Comparison of ENCODE assay signal across 26 cellular contexts in genomic region chr6:100685747-100686146, GRCh38.
"Had no signal": no experiment of that assay in that cellular context is flagged by ENCODE, and none has a peak within 500 bp of the region (broad histone marks: within the 10 kb centered on the region; RNA-seq: fewer than 3 reads in every experiment).

No MANE protein-coding gene starts in this region.

- H3K79me2 ChIP-seq: hepatocyte had no signal

- H3K27ac ChIP-seq: breast epithelium, foreskin keratinocyte, hepatocyte, neutrophil, pancreas, psoas muscle, skin epidermis, tibial nerve had no signal

- ATAC-seq: activated CD4-positive, alpha-beta T cell treated with anti-CD3 and anti-CD28 coated beads for 36 hours; activated T-cell treated with anti-CD3 and anti-CD28 coated beads, Interleukin-2, amount 50 U/mL, for 4 hours; foreskin keratinocyte; pancreas; stimulated activated effector memory CD8-positive, alpha-beta T cell treated with anti-CD3 and anti-CD28 coated beads, Interleukin-12 subunit alpha, Interleukin-12 subunit beta, amount 100 ng/mL, for 72 hours; stimulated activated naive CD8-positive, alpha-beta T cell treated with anti-CD3 and anti-CD28 coated beads, Interleukin-15, amount 100 ng/mL, for 72 hours had no signal

- H3K36me3 ChIP-seq: breast epithelium, neutrophil, pancreas had no signal

- H3K4me3 ChIP-seq: breast epithelium, hepatocyte, pancreas, psoas muscle, skin epidermis, tibial nerve had no signal

- H3K4me2 ChIP-seq: hepatocyte had no signal

- H3K9me3 ChIP-seq: breast epithelium, neutrophil, pancreas, psoas muscle, tibial nerve had no signal

- DNase-seq: activated B cell treated with CpG ODN at 0.5 μM for 24 hours; activated CD4-positive, alpha-beta T cell treated with anti-CD3 and anti-CD28 coated beads for 36 hours; activated CD4-positive, alpha-beta T cell treated with anti-CD3 and anti-CD28 coated beads, Interleukin-2, amount 50 U/mL, for 4 hours; activated CD8-positive, alpha-beta memory T cell treated with anti-CD3 and anti-CD28 coated beads for 24 hours; activated CD8-positive, alpha-beta memory T cell treated with anti-CD3 and anti-CD28 coated beads, Interleukin-2, amount 50 U/mL, for 4 hours; activated naive CD4-positive, alpha-beta T cell; activated naive CD8-positive, alpha-beta T cell treated with anti-CD3 and anti-CD28 coated beads for 36 hours; activated T-cell treated with anti-CD3 and anti-CD28 coated beads, Interleukin-2, amount 50 U/mL, for 4 hours; effector CD8-positive, alpha-beta T cell; foreskin keratinocyte; glutamatergic neuron; immature natural killer cell; pancreas; psoas muscle; right cardiac atrium; stimulated activated CD4-positive, alpha-beta T cell treated with anti-CD3 and anti-CD28 coated beads, Interleukin-1b, Interleukin-23, amount 100 ng/mL, for 48 hours; stimulated activated naive CD8-positive, alpha-beta T cell treated with anti-CD3 and anti-CD28 coated beads, Interleukin-15, amount 100 ng/mL, for 72 hours; T-helper 1 cell had no signal

- H2AFZ ChIP-seq: hepatocyte had no signal

- H3K27me3 ChIP-seq: breast epithelium, foreskin keratinocyte, hepatocyte, neutrophil, pancreas, tibial nerve had no signal

- FAIRE-seq: astrocyte, urothelium cell line had no signal

- H3K4me1 ChIP-seq: breast epithelium, foreskin keratinocyte, pancreas, psoas muscle, tibial nerve had no signal
